In genomic region chr3:134918448-134918847, GRCh38 we compare ENCODE assay signal across 12 cellular contexts.
DNase-seq lines count a peak whose midpoint lies in the region; ATAC-seq and TF ChIP-seq lines count a peak whose summit lies in the region.
"Had no signal": no experiment of that assay in that cellular context is flagged by ENCODE, and none has a peak within 500 bp of the region (broad histone marks: within the 10 kb centered on the region; RNA-seq: fewer than 3 reads in every experiment).

No MANE protein-coding gene starts in this region.

- 92% methylated on average over 1 of the region's 1 CpG; no CpG with 5 or more reads in 1 of the 2 experiments for WGBS in endodermal cell (ENCODE audit: insufficient coverage in 1 of 2, insufficient read length in 1 of 2), 2 experiments

- peaks cover 4% of the 10 kb centered on the region for H3K27me3 ChIP-seq in endodermal cell (ENCODE audit: control insufficient read depth, insufficient read depth, low read length, poor library complexity, severe bottlenecking)
- H3K27me3 ChIP-seq: upper lobe of right lung had no signal

- no peaks in the 10 kb centered on the region for H3K36me3 ChIP-seq in endodermal cell (ENCODE audit: control insufficient read depth, insufficient read depth, low read length)
- H3K36me3 ChIP-seq: upper lobe of right lung had no signal

- ATAC-seq in GM18519 (IDR thresholded peaks at IDR 0.05; ENCODE audit: low FRiP score, unreplicated experiment) (peak; percentile 94), GM21367 (IDR thresholded peaks at IDR 0.05; ENCODE audit: unreplicated experiment) (peak; percentile 88), HG03039 (IDR thresholded peaks at IDR 0.05; ENCODE audit: unreplicated experiment) (peak; percentile 94)
- ATAC-seq: upper lobe of right lung had no signal

- H3K4me1 Mint-ChIP-seq in endodermal cell, result peaks cover 3% of the 10 kb centered on the region

- no peak overlapping the region for H3K27ac ChIP-seq in endodermal cell (ENCODE audit: low read depth, low read length)
- H3K27ac ChIP-seq: parathyroid adenoma, upper lobe of right lung had no signal

- no peak overlapping the region for H3K4me3 ChIP-seq in endodermal cell (ENCODE audit: low read length)
- H3K4me3 ChIP-seq: upper lobe of right lung had no signal

- H3K4me3 Mint-ChIP-seq in endodermal cell, result no peak overlapping the region
- H3K4me3 Mint-ChIP-seq: CD4-positive, alpha-beta T cell had no signal

- peaks cover 33% of the 10 kb centered on the region for H3K27me3 Mint-ChIP-seq in endodermal cell (ENCODE audit: insufficient read depth)

- H3K4me1 ChIP-seq in endodermal cell (ENCODE audit: control insufficient read depth, insufficient read depth, low read length), result no peaks in the 10 kb centered on the region
- H3K4me1 ChIP-seq: parathyroid adenoma, upper lobe of right lung had no signal

- H3K36me3 Mint-ChIP-seq in endodermal cell (ENCODE audit: low read depth), result no peaks in the 10 kb centered on the region

- no peak overlapping the region for H3K27ac Mint-ChIP-seq in endodermal cell
- H3K27ac Mint-ChIP-seq: CD4-positive, alpha-beta T cell had no signal

- TF ChIP-seq CTCF in endodermal cell (conservative IDR thresholded peaks at IDR 0.05), result no peak

- DNase-seq in MV-4-11 (lab: John Stamatoyannopoulos, UW), result peak; percentile 84
- DNase-seq in NCI-H2029 treated with DMSO at 0.1 percent for 48 hours (lab: John Stamatoyannopoulos, UW), result no peak
- no peak for DNase-seq in endodermal cell
- DNase-seq in GOT3 (lab: John Stamatoyannopoulos, UW), result no peak
- DNase-seq in stimulated activated CD4-positive, alpha-beta T cell treated with anti-CD3 and anti-CD28 coated beads, Interleukin-4, amount 100 ng/mL, for 1 hour, result no peak
- DNase-seq: CD4-positive, alpha-beta T cell; NK-92 treated with Interleukin-12 subunit alpha and Interleukin-12 subunit beta, amount 100 ng/mL, for 24 hours; upper lobe of right lung had no signal

- peaks cover 7% of the 10 kb centered on the region for H3K9me3 Mint-ChIP-seq in endodermal cell
- H3K9me3 Mint-ChIP-seq: CD4-positive, alpha-beta T cell had no signal

- no peak overlapping the region for H3K9ac ChIP-seq in endodermal cell (ENCODE audit: extremely low read depth, low read length, poor library complexity, severe bottlenecking)
- H3K9ac ChIP-seq: parathyroid adenoma had no signal

- no peaks in the 10 kb centered on the region for H3K9me3 ChIP-seq in endodermal cell (ENCODE audit: control insufficient read depth, low read length)
- H3K9me3 ChIP-seq: upper lobe of right lung had no signal
